ENCODE assay signal across 8 cellular contexts in the genomic region with DNA sequence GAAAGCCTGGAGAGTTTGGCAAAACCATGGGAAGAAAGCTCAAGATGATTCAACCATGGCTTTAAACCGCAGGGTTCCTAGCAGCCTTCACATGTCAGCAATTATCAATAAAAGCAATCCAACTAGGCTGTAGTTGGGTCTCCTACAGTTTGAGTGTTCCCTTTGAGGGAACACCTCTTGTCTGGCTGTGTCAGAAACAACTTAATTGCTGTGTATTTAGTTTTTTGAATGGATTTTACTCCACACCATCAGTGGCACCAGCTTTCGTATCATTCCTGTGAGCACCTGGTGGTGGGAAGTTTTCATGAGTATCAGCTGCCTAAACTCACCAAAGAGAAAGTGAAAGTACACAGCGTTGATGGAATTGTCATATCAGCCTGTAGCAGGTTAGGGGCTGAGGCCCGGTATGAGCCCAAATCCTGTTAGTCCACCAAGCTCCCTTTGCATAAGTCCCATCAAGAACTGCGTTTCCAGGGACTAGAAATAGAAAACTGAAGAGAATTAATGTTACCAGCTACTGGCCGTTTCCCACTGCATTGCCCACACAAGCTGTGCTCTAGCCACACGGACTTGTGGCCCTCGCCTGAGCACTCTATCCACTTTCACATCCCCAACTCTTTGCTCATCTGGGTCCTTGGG. TPM values are rescaled to one million over a fixed set of nuclear protein-coding genes. Genes with fewer than 3 reads are reported as not detected.
DNase-seq lines count a peak whose midpoint lies in the region; ATAC-seq and TF ChIP-seq lines count a peak whose summit lies in the region.

No MANE protein-coding gene starts in this region.

- H3K4me3 ChIP-seq in choroid plexus epithelial cell (ENCODE audit: low read depth, low read length) (no peak overlapping the region), neutrophil (ENCODE audit: low read depth in 1 of 2, low read length in 1 of 2) (peak overlapping the region; percentile 52 to 54), WERI-Rb-1 (ENCODE audit: low read depth, low read length) (no peak overlapping the region)

- peak overlapping the region; percentile 73 for H3K4me3 Mint-ChIP-seq in Calu3 (ENCODE audit: low read depth, unreplicated experiment)
- peak overlapping the region; percentile 84 to 86 (median 85) for H3K4me3 Mint-ChIP-seq in T-cell

- H3K27ac ChIP-seq in neutrophil (peak overlapping the region; percentile 66), WERI-Rb-1 (no peak overlapping the region)

- H3K27me3 ChIP-seq in neutrophil (no peaks in the 10 kb centered on the region), WERI-Rb-1 (ENCODE audit: insufficient read depth, low read depth, severe bottlenecking) (no peaks in the 10 kb centered on the region)

- ATAC-seq in GM19351 (IDR thresholded peaks at IDR 0.05; ENCODE audit: unreplicated experiment), result peak; percentile 48
- ATAC-seq in HG03520 (IDR thresholded peaks at IDR 0.05; ENCODE audit: unreplicated experiment), result peak; percentile 44
- peak; percentile 73 to 78 (median 75) for ATAC-seq in T-cell (replicated peaks in 1 of 4)

- H3K9me3 Mint-ChIP-seq in Calu3 (ENCODE audit: low read depth, unreplicated experiment) (peaks cover 2% of the 10 kb centered on the region), T-cell (no peaks in the 10 kb centered on the region)

- H3K27me3 Mint-ChIP-seq in Calu3 (ENCODE audit: unreplicated experiment) (peaks cover 14% of the 10 kb centered on the region), T-cell (no peaks in the 10 kb centered on the region)

- H3K4me1 Mint-ChIP-seq in Calu3 (ENCODE audit: low read depth, unreplicated experiment), result peaks cover 28% of the 10 kb centered on the region
- H3K4me1 Mint-ChIP-seq in T-cell, result peaks cover 48 to 56% (median 50%) of the 10 kb centered on the region in 3 donors

- no peaks in the 10 kb centered on the region for H3K36me3 ChIP-seq in neutrophil
- no peaks in the 10 kb centered on the region for H3K36me3 ChIP-seq in WERI-Rb-1

- peaks cover 11 to 25% of the 10 kb centered on the region in 2 experiments for H3K4me1 ChIP-seq in neutrophil (ENCODE audit: control insufficient read depth in 1 of 2, insufficient read depth in 1 of 2, low read depth in 1 of 2, low read length in 1 of 2)

- no peak for TF ChIP-seq CTCF in Calu3 (IDR thresholded peaks at IDR 0.05; ENCODE audit: unreplicated experiment)
- peak; percentile 1 for TF ChIP-seq CTCF in choroid plexus epithelial cell (conservative IDR thresholded peaks at IDR 0.05; ENCODE audit: low read depth, low read length)
- no peak for TF ChIP-seq CTCF in neutrophil (IDR thresholded peaks at IDR 0.05)
- no peak for TF ChIP-seq CTCF in WERI-Rb-1 (IDR thresholded peaks at IDR 0.05; ENCODE audit: low read depth, low read length)

- CTCF ChIA-PET in Calu3 (lab: Charles Lee), result interaction anchor here (0.6 kb wide), 2 partner anchors 13 to 29 kb away, joined by 4 to 7 read pairs; no protein-coding TSS in a partner anchor
- CTCF ChIA-PET in T-cell (lab: Charles Lee), result interaction anchor here (0.6 to 2.8 kb wide), 9 partner anchors 13 to 1354 kb away, joined by 3 to 15 read pairs (median 5); no protein-coding TSS in a partner anchor

- POLR2A ChIA-PET in T-cell (lab: Charles Lee), result interaction anchor here in 1 of 2 donors (1.2 kb wide), 1 partner anchor 100 kb away, joined by 3 read pairs; no protein-coding TSS in a partner anchor

- H3K9me3 ChIP-seq in neutrophil (no peaks in the 10 kb centered on the region), WERI-Rb-1 (ENCODE audit: severe bottlenecking) (no peaks in the 10 kb centered on the region)

- intact Hi-C loops in Calu3 (cut with micrococcal nuclease; ENCODE audit: unreplicated experiment), result no loop called here

- peak overlapping the region; percentile 29 for H3K27ac Mint-ChIP-seq in Calu3 (ENCODE audit: unreplicated experiment)
- H3K27ac Mint-ChIP-seq in T-cell, result peak overlapping the region; percentile 91 to 97

- peak; percentile 17 for DNase-seq in Calu3
- peak in 31 of 34 experiments; percentile 6 to 42 (median 17) for DNase-seq in T-cell
- peak; percentile 30 for DNase-seq in choroid plexus epithelial cell (ENCODE audit: low read depth)
- no peak for DNase-seq in WERI-Rb-1
- no peak for DNase-seq in glomerular visceral epithelial cell (ENCODE audit: extremely low spot score)

- no TSS peak for BruUV-seq in Calu3 (replicated peaks; lab: Mats Ljungman, UMichigan)

- H3K36me3 Mint-ChIP-seq in Calu3 (ENCODE audit: insufficient read depth, unreplicated experiment), result peaks cover 5% of the 10 kb centered on the region
- no peaks in the 10 kb centered on the region for H3K36me3 Mint-ChIP-seq in T-cell

RNA-seq across cellular contexts. Expression of gene IL26, which starts 10.9 kb away (rescaled TPM):
- not detected in 2 replicates for total RNA-seq in Calu3 (2022)
- total RNA-seq in T-cell, result under 1 TPM in 1 of 5 donors, not detected in 4; 0.39 TPM

RNA-seq across cellular contexts. Expression of gene IL22, which starts 16.9 kb away (rescaled TPM):
- total RNA-seq in Calu3 (2022) (not detected in 2 replicates), T-cell (under 1 TPM in 1 of 5 donors, not detected in 4; 0.63 TPM)

Comparison
In these comparisons a context has a peak if more than half of its experiments do, and no peak if none do; other contexts are left out.
1. DNase-seq: peak in Calu3 (single experiment), T-cell (31 of 34) and choroid plexus epithelial cell (single experiment); none in WERI-Rb-1 (single experiment) and glomerular visceral epithelial cell (single experiment).
2. H3K4me3 ChIP-seq: peak in neutrophil (2 of 2); none in choroid plexus epithelial cell (single experiment) and WERI-Rb-1 (single experiment).
3. Peak in every context shown above with its lines, with median percentiles within 50 percentile points of each other: ATAC-seq.